In genomic region chr3:105436687-105437086, GRCh38 we compare ENCODE assay signal across 25 cellular contexts.
"Had no signal": no experiment of that assay in that cellular context is flagged by ENCODE, and none has a peak within 500 bp of the region (broad histone marks: within the 10 kb centered on the region; RNA-seq: fewer than 3 reads in every experiment).

No MANE protein-coding gene starts in this region.

- H3K4me1 ChIP-seq: adrenal gland had no signal

- H3K4me3 ChIP-seq: adrenal gland, body of pancreas, cardiac muscle cell, SK-N-MC had no signal

- H3K9me3 ChIP-seq: adrenal gland, body of pancreas had no signal

- H3K36me3 ChIP-seq: adrenal gland, cardiac muscle cell had no signal

- ATAC-seq: activated CD4-positive, CD25-positive, alpha-beta regulatory T cell treated with anti-CD3 and anti-CD28 coated beads, Interleukin-2, amount 50 U/mL, for 24 hours; activated CD8-positive, alpha-beta T cell treated with anti-CD3 and anti-CD28 coated beads for 36 hours; activated T-cell treated with anti-CD3 and anti-CD28 coated beads, Interleukin-2, amount 50 U/mL, for 72 hours; body of pancreas; Panc1; Right ventricle myocardium inferior; T-cell had no signal

- H3K27ac ChIP-seq: adrenal gland, body of pancreas, cardiac muscle cell, SK-N-MC had no signal

- H3K27me3 ChIP-seq: adrenal gland, body of pancreas, cardiac muscle cell had no signal

- DNase-seq: activated CD4-positive, alpha-beta T cell treated with anti-CD3 and anti-CD28 coated beads for 4 hours; activated CD8-positive, alpha-beta memory T cell treated with anti-CD3 and anti-CD28 coated beads, Interleukin-2, amount 50 U/mL, for 4 hours; activated CD8-positive, alpha-beta T cell treated with anti-CD3 and anti-CD28 coated beads for 36 hours; activated gamma-delta T cell treated with Interleukin-2 at 50 U/mL for 16 hours; activated naive CD4-positive, alpha-beta T cell treated with anti-CD3 and anti-CD28 coated beads, Interleukin-2, amount 50 U/mL, for 16 hours; activated naive CD8-positive, alpha-beta T cell treated with anti-CD3 and anti-CD28 coated beads, Interleukin-2, amount 10 ng/mL, durations not matched to agents 7 days and 5 days; activated T-cell treated with anti-CD3 and anti-CD28 coated beads, Interleukin-2, amount 50 U/mL, for 72 hours; adrenal gland; aorta; body of pancreas; NCI-H1048; NCI-H1930; NCI-H2171; NCI-H2227 treated with DMSO at 0.1 percent for 48 hours; NCI-H526 treated with DMSO at 0.1 percent for 48 hours; NCI-H82; RPMI8226; T-cell; T-helper 2 cell; T1000 had no signal
